In genomic region chr7:30841025-30841735, GRCh38 we compare ENCODE assay signal across 14 cellular contexts.
"Had no signal": no experiment of that assay in that cellular context is flagged by ENCODE, and none has a peak within 500 bp of the region (broad histone marks: within the 10 kb centered on the region; RNA-seq: fewer than 3 reads in every experiment).

No MANE protein-coding gene starts in this region.

- H3K4me3 Mint-ChIP-seq: activated CD4-positive, alpha-beta T cell treated with anti-CD3 and anti-CD28 coated beads, Interleukin-2, amount 10 ng/mL, durations not matched to agents 24 days and 14 days; activated CD8-positive, alpha-beta T cell treated with anti-CD3 and anti-CD28 coated beads, Interleukin-2, amount 10 ng/mL, durations not matched to agents 7 days and 5 days; activated naive CD8-positive, alpha-beta T cell treated with anti-CD3 and anti-CD28 coated beads, Interleukin-2, amount 10 ng/mL, durations not matched to agents 7 days and 5 days; memory B cell; natural killer cell; stimulated activated effector memory CD8-positive, alpha-beta T cell treated with anti-CD3 and anti-CD28 coated beads, Interleukin-12 subunit alpha, Interleukin-12 subunit beta, amount 100 ng/mL, for 72 hours; T-helper 17 cell had no signal

- H3K36me3 Mint-ChIP-seq: activated naive CD8-positive, alpha-beta T cell treated with anti-CD3 and anti-CD28 coated beads, Interleukin-2, amount 10 ng/mL, durations not matched to agents 7 days and 5 days; natural killer cell; stimulated activated effector memory CD8-positive, alpha-beta T cell treated with anti-CD3 and anti-CD28 coated beads, Interleukin-12 subunit alpha, Interleukin-12 subunit beta, amount 100 ng/mL, for 72 hours had no signal

- ATAC-seq: activated CD8-positive, alpha-beta T cell treated with anti-CD3 and anti-CD28 coated beads, Interleukin-2, amount 10 ng/mL, durations not matched to agents 7 days and 5 days; natural killer cell; stimulated activated effector memory CD8-positive, alpha-beta T cell treated with anti-CD3 and anti-CD28 coated beads, Interleukin-12 subunit alpha, Interleukin-12 subunit beta, amount 100 ng/mL, for 72 hours; T-helper 17 cell had no signal

- H3K36me3 ChIP-seq: ovary, thoracic aorta had no signal

- H3K9me3 Mint-ChIP-seq: activated CD4-positive, alpha-beta T cell treated with anti-CD3 and anti-CD28 coated beads, Interleukin-2, amount 10 ng/mL, durations not matched to agents 24 days and 14 days; memory B cell; natural killer cell; stimulated activated effector memory CD8-positive, alpha-beta T cell treated with anti-CD3 and anti-CD28 coated beads, Interleukin-12 subunit alpha, Interleukin-12 subunit beta, amount 100 ng/mL, for 72 hours had no signal

- H3K4me1 Mint-ChIP-seq: activated CD4-positive, alpha-beta T cell treated with anti-CD3 and anti-CD28 coated beads, Interleukin-2, amount 10 ng/mL, durations not matched to agents 24 days and 14 days; activated naive CD8-positive, alpha-beta T cell treated with anti-CD3 and anti-CD28 coated beads, Interleukin-2, amount 10 ng/mL, durations not matched to agents 7 days and 5 days; memory B cell; natural killer cell; stimulated activated effector memory CD8-positive, alpha-beta T cell treated with anti-CD3 and anti-CD28 coated beads, Interleukin-12 subunit alpha, Interleukin-12 subunit beta, amount 100 ng/mL, for 72 hours had no signal

- FAIRE-seq: bronchial epithelial cell had no signal

- H3K27ac Mint-ChIP-seq: activated CD4-positive, alpha-beta T cell treated with anti-CD3 and anti-CD28 coated beads, Interleukin-2, amount 10 ng/mL, durations not matched to agents 24 days and 14 days; activated CD8-positive, alpha-beta T cell treated with anti-CD3 and anti-CD28 coated beads, Interleukin-2, amount 10 ng/mL, durations not matched to agents 7 days and 5 days; activated naive CD8-positive, alpha-beta T cell treated with anti-CD3 and anti-CD28 coated beads, Interleukin-2, amount 10 ng/mL, durations not matched to agents 7 days and 5 days; memory B cell; natural killer cell; stimulated activated effector memory CD8-positive, alpha-beta T cell treated with anti-CD3 and anti-CD28 coated beads, Interleukin-12 subunit alpha, Interleukin-12 subunit beta, amount 100 ng/mL, for 72 hours; T-helper 17 cell had no signal

- H3K27me3 Mint-ChIP-seq: activated CD4-positive, alpha-beta T cell treated with anti-CD3 and anti-CD28 coated beads, Interleukin-2, amount 10 ng/mL, durations not matched to agents 24 days and 14 days; activated naive CD8-positive, alpha-beta T cell treated with anti-CD3 and anti-CD28 coated beads, Interleukin-2, amount 10 ng/mL, durations not matched to agents 7 days and 5 days; memory B cell; T-helper 17 cell had no signal

- H3K27ac ChIP-seq: ovary had no signal

- H3K27me3 ChIP-seq: ovary had no signal

- H3K9me3 ChIP-seq: ovary, thoracic aorta had no signal

- DNase-seq: activated CD4-positive, alpha-beta T cell treated with anti-CD3 and anti-CD28 coated beads, Interleukin-2, amount 10 ng/mL, durations not matched to agents 24 days and 14 days; activated CD8-positive, alpha-beta T cell treated with anti-CD3 and anti-CD28 coated beads, Interleukin-2, amount 10 ng/mL, durations not matched to agents 7 days and 5 days; activated naive CD4-positive, alpha-beta T cell; activated naive CD8-positive, alpha-beta T cell treated with anti-CD3 and anti-CD28 coated beads, Interleukin-2, amount 10 ng/mL, durations not matched to agents 7 days and 5 days; erythroblast; glutamatergic neuron; kidney glomerular epithelial cell; natural killer cell; T-helper 17 cell had no signal

- H3K4me3 ChIP-seq: ovary, thoracic aorta had no signal
